Comparison of ENCODE assay signal across 1 cellular context in genomic region chr17:2511462-2512369, GRCh38.
A peak's percentile ranks its signal among the peaks of the same experiment; 100 is the strongest.
TF ChIP-seq lines count a peak whose summit lies in the region.

TSS of gene METTL16 (minus strand) at chr17:2511888. CDS start at chr17:2502331, 9,557 bp downstream.

TF ChIP-seq in HCT116, 20 proteins besides CTCF, POLR2A, EP300 and RAD21 (continued from another document):
- peak; percentile 99 for TF ChIP-seq ZBTB33 (IDR thresholded peaks at IDR 0.05; ENCODE audit: extremely low read depth, insufficient replicate concordance, low read length)
- TF ChIP-seq ZNF274 (IDR thresholded peaks at IDR 0.05; ENCODE audit: low read depth, low read length), result no peak
- no peak for TF ChIP-seq JUND (IDR thresholded peaks at IDR 0.05)
